ENCODE assay signal across 17 cellular contexts in genomic region chrX:16487620-16488380, GRCh38.
A peak's percentile ranks its signal among the peaks of the same experiment; 100 is the strongest.
DNase-seq lines count a peak whose midpoint lies in the region; ATAC-seq and TF ChIP-seq lines count a peak whose summit lies in the region.
"Had no signal": no experiment of that assay in that cellular context is flagged by ENCODE, and none has a peak within 500 bp of the region (broad histone marks: within the 10 kb centered on the region; RNA-seq: fewer than 3 reads in every experiment).

No MANE protein-coding gene starts in this region.

- H3K4me2 ChIP-seq in mammary epithelial cell (ENCODE audit: insufficient read depth, low read depth, low read length) (no peak overlapping the region), skeletal muscle satellite cell (ENCODE audit: low read length) (no peak overlapping the region)

- no peak for ATAC-seq in HG02981 (IDR thresholded peaks at IDR 0.05; ENCODE audit: unreplicated experiment)

- CTCF ChIA-PET in mammary epithelial cell (lab: Charles Lee; ENCODE audit: low non-redundant PET): no interaction called here

- no peaks in the 10 kb centered on the region for H3K79me2 ChIP-seq in mammary epithelial cell (ENCODE audit: insufficient read depth, low read length)

- in situ Hi-C loops in mammary epithelial cell (cut with MboI; ENCODE audit: low sequenced_read_pairs in 2 of 2): no loop called here

- no TSS peak for BruUV-seq in mammary epithelial cell (replicated peaks; lab: Mats Ljungman, UMichigan)

- H3K36me3 ChIP-seq in mammary epithelial cell (ENCODE audit: insufficient read depth, low read length) (no peaks in the 10 kb centered on the region), breast epithelium (no peaks in the 10 kb centered on the region), skeletal muscle satellite cell (ENCODE audit: insufficient read depth, low read length) (no peaks in the 10 kb centered on the region)
- H3K36me3 ChIP-seq: Peyer's patch had no signal

- H3K4me1 ChIP-seq in mammary epithelial cell (ENCODE audit: insufficient read depth, low read length) (peaks cover 40% of the 10 kb centered on the region), breast epithelium (no peaks in the 10 kb centered on the region), skeletal muscle satellite cell (ENCODE audit: control insufficient read depth, insufficient read depth, low read length) (peaks cover 17% of the 10 kb centered on the region)
- H3K4me1 ChIP-seq: Peyer's patch had no signal

- H3K9me3 ChIP-seq in mammary epithelial cell (replicated peaks; ENCODE audit: insufficient read depth, low read length): no peaks in the 10 kb centered on the region
- no peaks in the 10 kb centered on the region for H3K9me3 ChIP-seq in breast epithelium
- H3K9me3 ChIP-seq in skeletal muscle satellite cell (replicated peaks; ENCODE audit: low read length): no peaks in the 10 kb centered on the region
- H3K9me3 ChIP-seq: Peyer's patch had no signal

- intact Hi-C loops in mammary epithelial cell (cut with micrococcal nuclease): no loop called here
- intact Hi-C loops in breast epithelium (cut with DNase I; ENCODE audit: low total_unique reads): no loop called here

- H2AFZ ChIP-seq in mammary epithelial cell (ENCODE audit: low read depth, low read length): no peak overlapping the region

- dilution Hi-C loops in mammary epithelial cell (cut with HindIII; ENCODE audit: low sequenced_read_pairs): no loop called here

- H3K4me3 ChIP-seq in mammary epithelial cell (replicated peaks in 1 of 3; ENCODE audit: insufficient read depth in 1 of 3, low read depth in 2 of 3, low read length in 3 of 3) (no peak overlapping the region), breast epithelium (no peak overlapping the region), fibroblast of mammary gland (ENCODE audit: control insufficient read depth, low read depth, low read length) (no peak overlapping the region), skeletal muscle satellite cell (ENCODE audit: low read length) (no peak overlapping the region)
- H3K4me3 ChIP-seq: Peyer's patch had no signal

- H3K27me3 ChIP-seq in mammary epithelial cell (ENCODE audit: insufficient read depth, low read length): no peaks in the 10 kb centered on the region
- peaks cover 0 to 17% of the 10 kb centered on the region in 2 donors for H3K27me3 ChIP-seq in breast epithelium
- no peaks in the 10 kb centered on the region for H3K27me3 ChIP-seq in skeletal muscle satellite cell (ENCODE audit: control insufficient read depth, insufficient read depth, low read length)
- H3K27me3 ChIP-seq: Peyer's patch had no signal

- no peak overlapping the region for H3K27ac ChIP-seq in mammary epithelial cell (ENCODE audit: insufficient read depth, low read depth, low read length)
- H3K27ac ChIP-seq in breast epithelium: no peak overlapping the region
- H3K27ac ChIP-seq: Peyer's patch had no signal

- no peaks in the 10 kb centered on the region for H4K20me1 ChIP-seq in mammary epithelial cell (ENCODE audit: insufficient read depth, low read length)

- TF ChIP-seq POLR2A in breast epithelium (IDR thresholded peaks at IDR 0.05): no peak

- DNase-seq in mammary epithelial cell: peak; percentile 13
- DNase-seq in breast epithelium (ENCODE audit: low spot score in 2 of 2): no peak
- DNase-seq in amniotic epithelial cell (ENCODE audit: low read depth): peak; percentile 7
- peak; percentile 44 for DNase-seq in fibroblast of mammary gland (ENCODE audit: low read depth)
- no peak for DNase-seq in HT-29 (ENCODE audit: low spot score)
- DNase-seq in NCI-H510A (lab: John Stamatoyannopoulos, UW): no peak
- DNase-seq: CD4-positive, CD25-positive, alpha-beta regulatory T cell; GF-D8; Karpas-422; MM.1S; NCI-H187 treated with DMSO at 0.1 percent for 48 hours; NCI-H446 treated with DMSO at 0.1 percent for 48 hours; NCI-H82; Peyer's patch; SHP77 treated with DMSO at 0.1 percent for 48 hours had no signal

- 78% methylated on average over 2 of the region's 2 CpGs for WGBS in mammary epithelial cell (ENCODE audit: low coverage, missing lambda C conversion rate)

- H3K9ac ChIP-seq in mammary epithelial cell (ENCODE audit: insufficient read depth, low read length) (no peak overlapping the region), skeletal muscle satellite cell (ENCODE audit: low read depth, low read length) (peak overlapping the region; percentile 9)

- TF ChIP-seq CTCF in mammary epithelial cell (conservative IDR thresholded peaks at IDR 0.05 in 1 of 2, IDR thresholded peaks at IDR 0.05 in 1 of 2; ENCODE audit: extremely low read depth in 1 of 2, insufficient read depth in 1 of 2, low read depth in 1 of 2, low read length in 2 of 2): no peak
- no peak for TF ChIP-seq CTCF in breast epithelium (IDR thresholded peaks at IDR 0.05)
- no peak for TF ChIP-seq CTCF in fibroblast of mammary gland (conservative IDR thresholded peaks at IDR 0.05; ENCODE audit: control insufficient read depth, insufficient read depth, low read depth, low read length)

Comparison
In these comparisons a context has a peak if more than half of its experiments do, and no peak if none do; other contexts are left out.
1. DNase-seq: peak in mammary epithelial cell (single experiment), amniotic epithelial cell (single experiment) and fibroblast of mammary gland (single experiment); none in breast epithelium (0 of 2), HT-29 (single experiment) and NCI-H510A (single experiment).